In the genomic region with DNA sequence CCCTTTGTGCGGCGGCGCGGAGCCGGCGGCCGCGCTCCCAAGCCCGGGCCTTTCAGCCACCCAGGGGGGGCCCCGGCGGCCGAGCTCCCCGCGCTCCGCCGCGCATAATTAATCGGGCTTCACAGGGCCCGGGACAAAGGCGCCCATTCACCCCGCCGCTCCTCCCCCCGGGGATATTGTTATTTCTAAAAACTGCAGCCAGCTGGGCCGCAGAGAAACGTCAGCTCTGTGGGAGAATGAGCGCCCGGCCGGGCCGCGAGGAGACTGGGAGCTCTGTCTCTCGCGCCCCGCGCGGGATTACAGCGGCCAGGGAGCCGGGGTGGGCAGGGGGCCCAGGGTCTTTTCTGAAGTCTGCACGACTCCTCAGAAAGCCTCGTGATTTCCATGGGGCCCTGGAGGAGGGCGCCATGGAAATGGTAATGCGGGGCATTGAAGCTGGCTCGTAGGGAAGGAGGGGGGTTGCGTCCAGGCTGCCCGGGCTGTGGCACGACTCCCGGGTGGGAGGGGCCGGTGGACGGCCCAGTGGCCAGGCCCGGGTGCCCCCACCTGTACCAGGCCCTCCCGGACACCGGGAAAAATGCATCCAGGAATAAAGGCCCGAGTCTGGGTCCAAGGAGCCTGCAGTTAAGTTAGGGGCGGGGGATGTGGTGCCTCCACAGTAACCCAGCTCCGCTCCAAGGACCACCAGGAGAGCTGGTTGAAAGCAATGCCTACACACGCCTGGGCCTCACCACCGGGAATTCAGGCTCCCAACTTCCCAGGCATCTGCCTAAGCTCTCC, we compare ENCODE assay signal across 9 cellular contexts.
DNase-seq lines count a peak whose midpoint lies in the region; ATAC-seq and TF ChIP-seq lines count a peak whose summit lies in the region.
"Had no signal": no experiment of that assay in that cellular context is flagged by ENCODE, and none has a peak within 500 bp of the region (broad histone marks: within the 10 kb centered on the region; RNA-seq: fewer than 3 reads in every experiment).

No MANE protein-coding gene starts in this region.

- no peak overlapping the region for H3K9ac ChIP-seq in H9 (ENCODE audit: extremely low read depth, insufficient read length, low read length)

- peak overlapping the region; percentile 71 for H3K18ac ChIP-seq in H9 (ENCODE audit: insufficient read length, low read depth, low read length)

- H3K36me3 Mint-ChIP-seq in H9 (ENCODE audit: insufficient read depth in 1 of 3, low read depth in 3 of 3), result peaks cover 8 to 27% (median 9%) of the 10 kb centered on the region in 3 experiments

- H3K4me3 Mint-ChIP-seq in H9, result peak overlapping the region; percentile 49 to 70
- H3K4me3 Mint-ChIP-seq: activated T-helper 1 cell treated with anti-CD3 and anti-CD28 coated beads, Interleukin-12 subunit alpha, Interleukin-12 subunit beta, Interleukin-2, Interleukin-4 antibody, amounts not matched to agents 30 ng/mL and 10 ng/mL and 1 ng/mL, durations not matched to agents 14 hours and 24 hours and 36 hours had no signal

- H3K4me2 ChIP-seq in H9 (ENCODE audit: insufficient read depth, insufficient read length, low read length), result peak overlapping the region; percentile 14

- H3K79me1 ChIP-seq in H9 (ENCODE audit: insufficient read depth, low read depth, low read length, poor library complexity, severe bottlenecking), result no peaks in the 10 kb centered on the region

- H2AFZ ChIP-seq in H9 (ENCODE audit: low read length), result no peak overlapping the region

- H3K56ac ChIP-seq in H9 (ENCODE audit: insufficient read length, low read depth, low read length), result no peak overlapping the region

- H2BK15ac ChIP-seq in H9 (ENCODE audit: low read depth, low read length), result no peak overlapping the region

- H2BK120ac ChIP-seq in H9 (ENCODE audit: low read depth, low read length, poor library complexity, severe bottlenecking), result no peak overlapping the region

- H2AK5ac ChIP-seq in H9 (ENCODE audit: insufficient read length, low read length), result no peak overlapping the region

- H2BK5ac ChIP-seq in H9 (ENCODE audit: insufficient read length, low read length), result no peak overlapping the region

- TF ChIP-seq CTCF in H9 (conservative IDR thresholded peaks at IDR 0.05), result no peak
- TF ChIP-seq CTCF in breast epithelium (IDR thresholded peaks at IDR 0.05), result no peak

- no peak overlapping the region for H3K4ac ChIP-seq in H9 (ENCODE audit: low read depth, low read length)

- peaks cover 28% of the 10 kb centered on the region for H3K27me3 Mint-ChIP-seq in H9 (ENCODE audit: low read depth)

- no peaks in the 10 kb centered on the region for H4K20me1 ChIP-seq in H9 (ENCODE audit: control insufficient read depth, insufficient read depth, insufficient read length)

- H3K4me1 Mint-ChIP-seq in H9, result peaks cover 44 to 46% of the 10 kb centered on the region in 2 experiments

- H2BK12ac ChIP-seq in H9 (ENCODE audit: insufficient read length, low read depth, low read length), result no peak overlapping the region

- no peak overlapping the region for H4K8ac ChIP-seq in H9 (replicated peaks; ENCODE audit: insufficient read length, low read depth, low read length)

- no peak for TF ChIP-seq POLR2A in breast epithelium (IDR thresholded peaks at IDR 0.05)

- H3K9me3 ChIP-seq in H9 (ENCODE audit: control insufficient read depth, low read depth, low read length), result no peaks in the 10 kb centered on the region
- H3K9me3 ChIP-seq in breast epithelium, result no peaks in the 10 kb centered on the region

- ATAC-seq in sciatic nerve (peak; percentile 78), HG02623 (IDR thresholded peaks at IDR 0.05; ENCODE audit: unreplicated experiment) (no peak), HG03025 (IDR thresholded peaks at IDR 0.05; ENCODE audit: low FRiP score, unreplicated experiment) (no peak)

- peak overlapping the region; percentile 41 to 65 (median 52) for H3K4me3 ChIP-seq in breast epithelium

- H3K27ac Mint-ChIP-seq in H9, result peak overlapping the region; percentile 70 to 75 (median 73); a peak in 3 of 7 replicates
- H3K27ac Mint-ChIP-seq: activated T-helper 1 cell treated with anti-CD3 and anti-CD28 coated beads, Interleukin-12 subunit alpha, Interleukin-12 subunit beta, Interleukin-2, Interleukin-4 antibody, amounts not matched to agents 30 ng/mL and 10 ng/mL and 1 ng/mL, durations not matched to agents 14 hours and 24 hours and 36 hours had no signal

- no CpG with 5 or more reads among the region's 56 CpGs for WGBS in H9 (ENCODE audit: extremely low coverage, insufficient read length, low lambda C conversion rate)

- DNase-seq in H9, result peak; percentile 78
- peak; percentile 68 to 86 for DNase-seq in breast epithelium (ENCODE audit: low spot score in 2 of 2)
- DNase-seq in inferior parietal cortex (ENCODE audit: extremely low spot score), result peak; percentile 91
- peak; percentile 90 for DNase-seq in sciatic nerve (ENCODE audit: low spot score)
- DNase-seq in ureter (ENCODE audit: low spot score), result no peak
- DNase-seq in RPMI8226, result no peak

- no peak overlapping the region for H4K5ac ChIP-seq in H9 (ENCODE audit: insufficient read length, low read depth, low read length)

- H3K27me3 ChIP-seq in H9 (ENCODE audit: insufficient read depth, low read length) (no peaks in the 10 kb centered on the region; the same call in 1 of the 2 replicates), breast epithelium (no peaks in the 10 kb centered on the region)

- peak overlapping the region; percentile 1 for H3K14ac ChIP-seq in H9 (ENCODE audit: insufficient read depth, low read length)

- H2BK20ac ChIP-seq in H9 (ENCODE audit: low read depth, low read length, poor library complexity, severe bottlenecking), result no peak overlapping the region

- H3K36me3 ChIP-seq in breast epithelium, result no peaks in the 10 kb centered on the region

- no peaks in the 10 kb centered on the region for H3K23me2 ChIP-seq in H9 (ENCODE audit: insufficient read length, low read depth, low read length, poor library complexity, severe bottlenecking)

- no peak overlapping the region for H4K91ac ChIP-seq in H9 (ENCODE audit: insufficient read length, low read depth, low read length)

- no peak overlapping the region for H3K27ac ChIP-seq in H9 (ENCODE audit: insufficient read length, low read depth, low read length)
- H3K27ac ChIP-seq in breast epithelium, result peak overlapping the region; percentile 93 to 96

- H3K79me2 ChIP-seq in H9 (ENCODE audit: insufficient read depth, low read length), result no peaks in the 10 kb centered on the region

- peaks cover 4% of the 10 kb centered on the region; the same call in 1 of the 2 replicates for H3K4me1 ChIP-seq in H9 (ENCODE audit: insufficient read depth, low read length)
- peaks cover 0 to 17% of the 10 kb centered on the region in 2 donors for H3K4me1 ChIP-seq in breast epithelium

- H3T11ph ChIP-seq in H9 (ENCODE audit: low read length), result no peak overlapping the region

- H3K23ac ChIP-seq in H9 (ENCODE audit: insufficient read length, low read depth, low read length), result no peak overlapping the region

- intact Hi-C loops in breast epithelium (cut with DNase I; ENCODE audit: low total_unique reads) (no loop called here), sciatic nerve (cut with DNase I) (loop anchor here (10.0 kb wide), 1 partner anchor 76 kb away; no protein-coding TSS in a partner anchor)

- H3K9me3 Mint-ChIP-seq in H9, result peaks cover 15 to 16% of the 10 kb centered on the region in 2 experiments

Comparison
In these comparisons a context has a peak if more than half of its experiments do, and no peak if none do; other contexts are left out.
1. DNase-seq: peak in H9 (single experiment), breast epithelium (2 of 2), inferior parietal cortex (single experiment) and sciatic nerve (single experiment); none in ureter (single experiment) and RPMI8226 (single experiment).